Comparison of ENCODE assay signal across 17 cellular contexts in the genomic region with DNA sequence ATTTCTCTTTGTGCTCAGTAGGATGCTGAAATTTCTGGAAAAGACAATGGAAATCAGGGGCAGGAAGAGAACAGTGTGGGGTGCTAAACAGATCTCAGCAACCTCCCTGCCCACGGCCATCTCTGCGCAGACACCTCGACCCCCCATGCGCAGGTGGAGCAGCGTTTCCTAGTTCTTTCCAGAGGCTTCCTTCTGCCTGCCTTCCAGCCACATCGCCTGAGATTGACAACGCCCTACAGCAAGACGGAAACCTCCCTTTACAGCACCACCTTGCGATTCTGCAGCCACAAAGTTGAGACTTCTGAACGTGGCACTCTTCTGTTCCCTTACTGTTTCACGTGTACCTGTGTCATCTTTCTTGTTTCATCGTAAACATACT. TPM values are rescaled to one million over a fixed set of nuclear protein-coding genes. Genes with fewer than 3 reads are reported as not detected.
A peak's percentile ranks its signal among the peaks of the same experiment; 100 is the strongest.
DNase-seq lines count a peak whose midpoint lies in the region; ATAC-seq and TF ChIP-seq lines count a peak whose summit lies in the region.
"Had no signal": no experiment of that assay in that cellular context is flagged by ENCODE, and none has a peak within 500 bp of the region (broad histone marks: within the 10 kb centered on the region; RNA-seq: fewer than 3 reads in every experiment).

No MANE protein-coding gene starts in this region.

- H3K9me3 ChIP-seq in suprapubic skin = no peaks in the 10 kb centered on the region
- H3K9me3 ChIP-seq: ascending aorta, psoas muscle had no signal

- no peaks in the 10 kb centered on the region for H3K36me3 ChIP-seq in suprapubic skin
- H3K36me3 ChIP-seq: ascending aorta had no signal

- no peaks in the 10 kb centered on the region for H3K36me3 Mint-ChIP-seq in activated naive CD4-positive, alpha-beta T cell treated with anti-CD3 and anti-CD28 coated beads, Interleukin-2, amount 50 U/mL, for 24 hours
- H3K36me3 Mint-ChIP-seq in T-cell (peaks cover 2% of the 10 kb centered on the region), endothelial cell (ENCODE audit: low read depth, unreplicated experiment) (no peaks in the 10 kb centered on the region)

- H3K4me3 Mint-ChIP-seq in activated naive CD4-positive, alpha-beta T cell treated with anti-CD3 and anti-CD28 coated beads, Interleukin-2, amount 50 U/mL, for 24 hours = peak overlapping the region; percentile 66
- H3K4me3 Mint-ChIP-seq in T-cell (peak overlapping the region in 2 of 3 donors; percentile 35 to 58), endothelial cell (ENCODE audit: unreplicated experiment) (no peak overlapping the region)
- H3K4me3 Mint-ChIP-seq in stimulated activated naive CD8-positive, alpha-beta T cell treated with anti-CD3 and anti-CD28 coated beads, Interleukin-15, amount 100 ng/mL, for 72 hours = peak overlapping the region; percentile 83 to 84

- no peak for DNase-seq in activated naive CD4-positive, alpha-beta T cell treated with Interleukin-2 at 50 U/mL for 16 hours
- no peak for DNase-seq in T-cell
- no peak for DNase-seq in endothelial cell (ENCODE audit: low spot score)
- DNase-seq in stimulated activated naive CD8-positive, alpha-beta T cell treated with anti-CD3 and anti-CD28 coated beads, Interleukin-15, amount 100 ng/mL, for 72 hours = no peak
- DNase-seq in suprapubic skin (ENCODE audit: low spot score in 2 of 2) = no peak
- no peak for DNase-seq in Kasumi-1 (lab: John Stamatoyannopoulos, UW)
- no peak for DNase-seq in NCI-H446 treated with DMSO at 0.1 percent for 48 hours (lab: John Stamatoyannopoulos, UW)
- DNase-seq: DMS79; midbrain; NCI-H1417; NCI-H524 treated with DMSO at 0.1 percent for 48 hours; psoas muscle; stimulated activated CD8-positive, alpha-beta memory T cell treated with anti-CD3 and anti-CD28 coated beads, Interleukin-4, amount 100 ng/mL, for 48 hours had no signal

- no peak for TF ChIP-seq CTCF in endothelial cell (IDR thresholded peaks at IDR 0.05; ENCODE audit: unreplicated experiment)
- TF ChIP-seq CTCF in suprapubic skin (IDR thresholded peaks at IDR 0.05) = no peak

- H3K27me3 ChIP-seq in suprapubic skin = no peaks in the 10 kb centered on the region
- H3K27me3 ChIP-seq: ascending aorta had no signal

- peaks cover 60% of the 10 kb centered on the region for H3K4me1 Mint-ChIP-seq in activated naive CD4-positive, alpha-beta T cell treated with anti-CD3 and anti-CD28 coated beads, Interleukin-2, amount 50 U/mL, for 24 hours
- H3K4me1 Mint-ChIP-seq in T-cell = peaks cover 31 to 51% (median 38%) of the 10 kb centered on the region in 3 donors
- peaks cover 16% of the 10 kb centered on the region for H3K4me1 Mint-ChIP-seq in endothelial cell (ENCODE audit: unreplicated experiment)
- peaks cover 84% of the 10 kb centered on the region for H3K4me1 Mint-ChIP-seq in stimulated activated naive CD8-positive, alpha-beta T cell treated with anti-CD3 and anti-CD28 coated beads, Interleukin-15, amount 100 ng/mL, for 72 hours

- no peak for TF ChIP-seq EP300 in suprapubic skin (IDR thresholded peaks at IDR 0.05)

- peaks cover 28% of the 10 kb centered on the region for H3K4me1 ChIP-seq in suprapubic skin
- H3K4me1 ChIP-seq: ascending aorta, psoas muscle had no signal

- no peaks in the 10 kb centered on the region for H3K27me3 Mint-ChIP-seq in activated naive CD4-positive, alpha-beta T cell treated with anti-CD3 and anti-CD28 coated beads, Interleukin-2, amount 50 U/mL, for 24 hours
- H3K27me3 Mint-ChIP-seq in T-cell (no peaks in the 10 kb centered on the region), endothelial cell (ENCODE audit: unreplicated experiment) (no peaks in the 10 kb centered on the region)
- H3K27me3 Mint-ChIP-seq in stimulated activated naive CD8-positive, alpha-beta T cell treated with anti-CD3 and anti-CD28 coated beads, Interleukin-15, amount 100 ng/mL, for 72 hours = no peaks in the 10 kb centered on the region

- H3K4me3 ChIP-seq in suprapubic skin = no peak overlapping the region
- H3K4me3 ChIP-seq: ascending aorta, psoas muscle had no signal

- peak overlapping the region; percentile 96 for H3K27ac Mint-ChIP-seq in activated naive CD4-positive, alpha-beta T cell treated with anti-CD3 and anti-CD28 coated beads, Interleukin-2, amount 50 U/mL, for 24 hours
- H3K27ac Mint-ChIP-seq in T-cell = peak overlapping the region; percentile 89 to 91
- peak overlapping the region; percentile 17 for H3K27ac Mint-ChIP-seq in endothelial cell (ENCODE audit: unreplicated experiment)
- H3K27ac Mint-ChIP-seq in stimulated activated naive CD8-positive, alpha-beta T cell treated with anti-CD3 and anti-CD28 coated beads, Interleukin-15, amount 100 ng/mL, for 72 hours = peak overlapping the region; percentile 96 to 98

- no peaks in the 10 kb centered on the region for H3K9me3 Mint-ChIP-seq in activated naive CD4-positive, alpha-beta T cell treated with anti-CD3 and anti-CD28 coated beads, Interleukin-2, amount 50 U/mL, for 24 hours
- H3K9me3 Mint-ChIP-seq in T-cell = no peaks in the 10 kb centered on the region
- no peaks in the 10 kb centered on the region for H3K9me3 Mint-ChIP-seq in endothelial cell (ENCODE audit: unreplicated experiment)
- no peaks in the 10 kb centered on the region for H3K9me3 Mint-ChIP-seq in stimulated activated naive CD8-positive, alpha-beta T cell treated with anti-CD3 and anti-CD28 coated beads, Interleukin-15, amount 100 ng/mL, for 72 hours

- CTCF ChIA-PET in T-cell (lab: Charles Lee) = no interaction called here

- POLR2A ChIA-PET in T-cell (lab: Charles Lee) = no interaction called here

- 71% methylated on average over 12 of the region's 12 CpGs for WGBS in suprapubic skin

- H3K27ac ChIP-seq in suprapubic skin = no peak overlapping the region
- H3K27ac ChIP-seq: ascending aorta, psoas muscle, RWPE1 had no signal

- ATAC-seq in T-cell (replicated peaks in 1 of 4) = no peak
- ATAC-seq in stimulated activated naive CD8-positive, alpha-beta T cell treated with anti-CD3 and anti-CD28 coated beads, Interleukin-15, amount 100 ng/mL, for 72 hours = no peak
- ATAC-seq: HepG2, psoas muscle had no signal

- no peak for TF ChIP-seq POLR2A in suprapubic skin (IDR thresholded peaks at IDR 0.05)

RNA-seq across cellular contexts. Expression of a gene that starts 31.4 kb away (rescaled TPM):
- total RNA-seq in T-cell = 100 to 1,000 TPM; 116 to 306 (median 255) TPM
- total RNA-seq in endothelial cell (ENCODE audit: unreplicated experiment) = 14.9 TPM
- 10 to 100 TPM; 11.9 to 22.7 (median 17.2) TPM for total RNA-seq in suprapubic skin

RNA-seq across cellular contexts. Expression of a gene that starts 46.0 kb away (rescaled TPM):
- total RNA-seq in T-cell = 10 to 100 TPM; 23.3 to 46.4 (median 29.2) TPM
- 38.6 TPM for total RNA-seq in endothelial cell (ENCODE audit: unreplicated experiment)
- total RNA-seq in suprapubic skin = 10 to 100 TPM in 1 of 4 donors, 1 to 10 TPM in 3; 3.7 to 19.0 (median 7.4) TPM

Comparison
In these comparisons a context has a peak if more than half of its experiments do, and no peak if none do; other contexts are left out.
1. H3K27ac Mint-ChIP-seq: peak in every context shown above with its lines; median percentile 97 in stimulated activated naive CD8-positive, alpha-beta T cell treated with anti-CD3 and anti-CD28 coated beads, Interleukin-15, amount 100 ng/mL, for 72 hours; 96 in activated naive CD4-positive, alpha-beta T cell treated with anti-CD3 and anti-CD28 coated beads, Interleukin-2, amount 50 U/mL, for 24 hours; 90 in T-cell; 17 in endothelial cell.